In genomic region chr4:26083987-26084386, GRCh38 we compare ENCODE assay signal across 8 cellular contexts.
DNase-seq lines count a peak whose midpoint lies in the region; ATAC-seq, FAIRE-seq and TF ChIP-seq lines count a peak whose summit lies in the region.

No MANE protein-coding gene starts in this region.

- H3K27ac Mint-ChIP-seq in activated naive CD4-positive, alpha-beta T cell treated with anti-CD3 and anti-CD28 coated beads, Interleukin-2, amount 50 U/mL, for 24 hours: peak overlapping the region; percentile 64

- no peak for TF ChIP-seq EP300 in stomach (IDR thresholded peaks at IDR 0.05)

- no peak overlapping the region for H3K4me3 ChIP-seq in A673 (ENCODE audit: low read depth, low read length, poor library complexity, severe bottlenecking)
- no peak overlapping the region for H3K4me3 ChIP-seq in stomach

- CTCF ChIA-PET in A673 (lab: Charles Lee): no interaction called here

- no peaks in the 10 kb centered on the region for H3K4me1 ChIP-seq in A673 (ENCODE audit: insufficient read depth, low read length, poor library complexity, severe bottlenecking)
- H3K4me1 ChIP-seq in stomach: peaks cover 0 to 31% (median 9%) of the 10 kb centered on the region in 4 donors

- H3K27ac ChIP-seq in A673 (ENCODE audit: low read depth, low read length, poor library complexity, severe bottlenecking): no peak overlapping the region
- peak overlapping the region in 1 of 5 donors; percentile 23 for H3K27ac ChIP-seq in stomach

- no peak for TF ChIP-seq POLR2A in stomach (IDR thresholded peaks at IDR 0.05)

- H3K27me3 Mint-ChIP-seq in activated naive CD4-positive, alpha-beta T cell treated with anti-CD3 and anti-CD28 coated beads, Interleukin-2, amount 50 U/mL, for 24 hours: no peaks in the 10 kb centered on the region

- H3K36me3 ChIP-seq in A673 (ENCODE audit: insufficient read depth, low read length, poor library complexity, severe bottlenecking): no peaks in the 10 kb centered on the region
- no peaks in the 10 kb centered on the region for H3K36me3 ChIP-seq in stomach

- TF ChIP-seq CTCF in A673 (conservative IDR thresholded peaks at IDR 0.05; ENCODE audit: low read depth, low read length): no peak
- TF ChIP-seq CTCF in stomach (IDR thresholded peaks at IDR 0.05): no peak

- no peak for DNase-seq in activated naive CD4-positive, alpha-beta T cell (lab: John Stamatoyannopoulos, UW)
- DNase-seq in RCC 7860 (ENCODE audit: low spot score): peak; percentile 70
- peak; percentile 96 for DNase-seq in kidney tubule cell (ENCODE audit: low spot score)
- no peak for DNase-seq in nucleus accumbens (lab: John Stamatoyannopoulos, UW)
- DNase-seq in A673 (ENCODE audit: low spot score): no peak
- DNase-seq in stomach: no peak

- no peaks in the 10 kb centered on the region for H3K9me3 Mint-ChIP-seq in activated naive CD4-positive, alpha-beta T cell treated with anti-CD3 and anti-CD28 coated beads, Interleukin-2, amount 50 U/mL, for 24 hours

- POLR2A ChIA-PET in A673 (lab: Charles Lee; ENCODE audit: low non-redundant PET): no interaction called here

- H3K9me3 ChIP-seq in A673 (ENCODE audit: low read depth, low read length, poor library complexity, severe bottlenecking) (no peaks in the 10 kb centered on the region), stomach (no peaks in the 10 kb centered on the region)

- H3K36me3 Mint-ChIP-seq in activated naive CD4-positive, alpha-beta T cell treated with anti-CD3 and anti-CD28 coated beads, Interleukin-2, amount 50 U/mL, for 24 hours: no peaks in the 10 kb centered on the region

- peak; percentile 72 for FAIRE-seq in RCC 7860 (lab: Jason Lieb, UNC)

- BruUV-seq in A673 (replicated peaks; lab: Mats Ljungman, UMichigan): no TSS peak

- ATAC-seq in HG02840 (IDR thresholded peaks at IDR 0.05; ENCODE audit: low FRiP score, unreplicated experiment): peak; percentile 65

- 43 to 61% (median 53%) methylated on average over 4 of the region's 4 CpGs for WGBS in stomach, 5 donors

- H3K4me3 Mint-ChIP-seq in activated naive CD4-positive, alpha-beta T cell treated with anti-CD3 and anti-CD28 coated beads, Interleukin-2, amount 50 U/mL, for 24 hours: no peak overlapping the region

- intact Hi-C loops in A673 (cut with micrococcal nuclease; ENCODE audit: unreplicated experiment): loop anchor here (5.0 to 10.0 kb wide), 3 partner anchors 238 to 641 kb away; partner anchors contain the start of gene RBPJ
- intact Hi-C loops in stomach (cut with DNase I; ENCODE audit: low total_unique reads): no loop called here

- peaks cover 55% of the 10 kb centered on the region for H3K27me3 ChIP-seq in A673 (replicated peaks; ENCODE audit: insufficient read depth, low read depth, low read length, poor library complexity)
- no peaks in the 10 kb centered on the region for H3K27me3 ChIP-seq in stomach

- H3K4me1 Mint-ChIP-seq in activated naive CD4-positive, alpha-beta T cell treated with anti-CD3 and anti-CD28 coated beads, Interleukin-2, amount 50 U/mL, for 24 hours: peaks cover 55% of the 10 kb centered on the region

Comparison
In these comparisons a context has a peak if more than half of its experiments do, and no peak if none do; other contexts are left out.
1. DNase-seq: peak in RCC 7860 (single experiment) and kidney tubule cell (single experiment); none in activated naive CD4-positive, alpha-beta T cell (0 of 4), nucleus accumbens (0 of 56), A673 (single experiment) and stomach (single experiment).